8 cellular contexts compared by ENCODE assay signal in genomic region chr10:103668351-103669242, GRCh38.
DNase-seq lines count a peak whose midpoint lies in the region; ATAC-seq and TF ChIP-seq lines count a peak whose summit lies in the region.

No MANE protein-coding gene starts in this region.

- POLR2A ChIA-PET in CD4-positive, alpha-beta memory T cell (lab: Charles Lee; ENCODE audit: partially characterized antibody) = interaction anchor here (1.7 kb wide), 1 partner anchor 10 kb away, joined by 9 read pairs; no protein-coding TSS in a partner anchor

- TF ChIP-seq POLR2A in esophagus muscularis mucosa (IDR thresholded peaks at IDR 0.05; ENCODE audit: low read depth) = no peak

- no peaks in the 10 kb centered on the region for H3K36me3 ChIP-seq in CD4-positive, alpha-beta memory T cell (ENCODE audit: insufficient read depth, low read length)
- H3K36me3 ChIP-seq in esophagus muscularis mucosa = no peaks in the 10 kb centered on the region

- H3K27ac ChIP-seq in CD4-positive, alpha-beta memory T cell (ENCODE audit: low read depth, low read length) = no peak overlapping the region
- peak overlapping the region; percentile 61 to 74 (median 67) for H3K27ac ChIP-seq in esophagus muscularis mucosa (replicated peaks in 1 of 4)

- H3K4me3 Mint-ChIP-seq in CD4-positive, alpha-beta memory T cell = peak overlapping the region; percentile 49 to 90 (median 72)

- peaks cover 9% of the 10 kb centered on the region for H3K4me1 ChIP-seq in CD4-positive, alpha-beta memory T cell (ENCODE audit: insufficient read depth, low read length)
- peaks cover 45 to 66% (median 66%) of the 10 kb centered on the region in 4 donors for H3K4me1 ChIP-seq in esophagus muscularis mucosa

- no peaks in the 10 kb centered on the region for H3K36me3 Mint-ChIP-seq in CD4-positive, alpha-beta memory T cell

- H3K4me1 Mint-ChIP-seq in CD4-positive, alpha-beta memory T cell = peaks cover 7 to 33% (median 16%) of the 10 kb centered on the region in 4 donors

- CTCF ChIA-PET in CD4-positive, alpha-beta memory T cell (lab: Charles Lee; ENCODE audit: partially characterized antibody) = interaction anchor here (5.0 kb wide), 1 partner anchor 17 kb away, joined by 37 read pairs; no protein-coding TSS in a partner anchor

- H3K27ac Mint-ChIP-seq in CD4-positive, alpha-beta memory T cell = peak overlapping the region; percentile 18 to 88 (median 81)

- TF ChIP-seq EP300 in esophagus muscularis mucosa (IDR thresholded peaks at IDR 0.05) = no peak

- H3K27me3 Mint-ChIP-seq in CD4-positive, alpha-beta memory T cell = no peaks in the 10 kb centered on the region

- no peaks in the 10 kb centered on the region for H3K27me3 ChIP-seq in CD4-positive, alpha-beta memory T cell (ENCODE audit: insufficient read depth, low read length)
- no peaks in the 10 kb centered on the region for H3K27me3 ChIP-seq in esophagus muscularis mucosa

- intact Hi-C loops in CD4-positive, alpha-beta memory T cell (cut with micrococcal nuclease) = no loop called here
- intact Hi-C loops in esophagus muscularis mucosa (cut with DNase I) = no loop called here

- WGBS in esophagus muscularis mucosa = 39% methylated on average over 7 of the region's 37 CpGs

- DNase-seq in CD4-positive, alpha-beta memory T cell = no peak
- DNase-seq in NCI-H69 (lab: John Stamatoyannopoulos, UW) (peak; percentile 64), esophagus muscularis mucosa (ENCODE audit: extremely low spot score) (no peak), omental fat pad (ENCODE audit: low spot score) (no peak), RPMI8226 (no peak)

- H3K4me3 ChIP-seq in CD4-positive, alpha-beta memory T cell (ENCODE audit: low read length in 2 of 2) = no peak overlapping the region
- peak overlapping the region; percentile 21 to 45 (median 30) for H3K4me3 ChIP-seq in esophagus muscularis mucosa

- TF ChIP-seq CTCF in esophagus muscularis mucosa (IDR thresholded peaks at IDR 0.05) (no peak), omental fat pad (IDR thresholded peaks at IDR 0.05) (no peak)

- H3K9me3 ChIP-seq in CD4-positive, alpha-beta memory T cell (ENCODE audit: control insufficient read depth in 1 of 2, low read length in 2 of 2) = no peaks in the 10 kb centered on the region
- no peaks in the 10 kb centered on the region for H3K9me3 ChIP-seq in esophagus muscularis mucosa

- no peaks in the 10 kb centered on the region for H3K9me3 Mint-ChIP-seq in CD4-positive, alpha-beta memory T cell

- ATAC-seq in omental fat pad (ENCODE audit: low FRiP score) = peak; percentile 67
- no peak for ATAC-seq in HG03571 (IDR thresholded peaks at IDR 0.05; ENCODE audit: unreplicated experiment)
- ATAC-seq in GM18868 (IDR thresholded peaks at IDR 0.05; ENCODE audit: unreplicated experiment) = no peak
- ATAC-seq in GM18873 (IDR thresholded peaks at IDR 0.05; ENCODE audit: low FRiP score, unreplicated experiment) = no peak

Comparison
In these comparisons a context has a peak if more than half of its experiments do, and no peak if none do; other contexts are left out.
1. H3K4me3 ChIP-seq: peak in esophagus muscularis mucosa (4 of 4); none in CD4-positive, alpha-beta memory T cell (0 of 2).